ENCODE assay signal across 8 cellular contexts in the genomic region with DNA sequence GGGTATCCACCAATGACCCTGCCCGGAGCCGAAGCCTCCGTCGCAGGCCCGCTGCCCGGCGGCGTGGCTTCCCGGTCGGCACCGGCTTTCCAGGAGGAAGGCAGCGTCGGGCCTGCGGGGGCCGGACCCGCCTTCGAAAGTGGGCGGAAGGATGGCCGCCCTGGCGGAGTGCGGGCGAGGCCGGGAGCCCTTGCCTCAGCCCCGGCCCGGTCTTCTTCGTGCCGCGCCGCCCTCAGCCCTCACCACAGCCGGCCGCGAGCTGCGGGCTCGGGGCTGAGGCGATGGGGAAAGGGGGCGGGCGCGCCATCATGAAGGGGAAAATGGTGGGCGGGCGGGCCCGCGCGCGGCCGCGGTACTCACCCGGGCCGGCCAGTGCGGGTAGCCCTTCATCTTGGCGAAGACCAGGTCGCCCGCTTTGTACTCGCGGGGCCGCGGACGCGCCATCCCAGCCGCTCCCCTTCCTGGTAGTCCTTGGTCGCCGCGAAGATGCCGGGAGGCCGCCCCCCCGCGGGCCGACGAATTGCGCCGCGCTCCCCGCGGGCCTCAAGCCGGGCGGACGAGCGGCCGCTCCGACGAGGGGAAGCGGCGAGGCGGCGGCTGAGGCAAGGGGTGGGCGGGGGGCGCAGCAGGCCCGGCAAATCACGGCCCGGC. TPM values are rescaled to one million over a fixed set of nuclear protein-coding genes. Genes with fewer than 3 reads are reported as not detected.
DNase-seq lines count a peak whose midpoint lies in the region; ATAC-seq and TF ChIP-seq lines count a peak whose summit lies in the region.

No MANE protein-coding gene starts in this region.

- H3K4me1 ChIP-seq in thymus (ENCODE audit: control insufficient read depth, insufficient read depth, low read length), result peaks cover 6% of the 10 kb centered on the region

- under 1% methylated on average over 89 of the region's 89 CpGs for WGBS in thymus

- H3K27me3 ChIP-seq in thymus (ENCODE audit: control insufficient read depth, insufficient read depth), result peaks cover 2% of the 10 kb centered on the region

- no peaks in the 10 kb centered on the region for H3K36me3 ChIP-seq in thymus (ENCODE audit: control insufficient read depth, insufficient read depth)

- DNase-seq in NK-92 treated with Interleukin-12 subunit alpha and Interleukin-12 subunit beta, amount 100 ng/mL, for 24 hours (lab: John Stamatoyannopoulos, UW), result peak; percentile 69
- no peak for DNase-seq in NK-92 (lab: John Stamatoyannopoulos, UW; ENCODE audit: unreplicated experiment)
- peak; percentile 37 for DNase-seq in epidermal melanocyte (ENCODE audit: insufficient read length, low spot score)
- DNase-seq in medulla oblongata (ENCODE audit: extremely low spot score), result peak; percentile 7
- no peak for DNase-seq in H4 (ENCODE audit: low spot score)

- H3K9me3 ChIP-seq in thymus (ENCODE audit: control insufficient read depth), result no peaks in the 10 kb centered on the region

- peak; percentile 27 for ATAC-seq in HG02938 (IDR thresholded peaks at IDR 0.05; ENCODE audit: unreplicated experiment)

- peak overlapping the region; percentile 85 for H3K4me3 ChIP-seq in thymus (ENCODE audit: low read length)

- TF ChIP-seq CTCF in VCaP (conservative IDR thresholded peaks at IDR 0.05), result no peak

- H3K27ac ChIP-seq in VCaP (peak overlapping the region; percentile 93), thymus (ENCODE audit: low read depth) (peak overlapping the region; percentile 72)

RNA-seq across cellular contexts. Expression of gene HDGFL3, which starts 0.5 kb away (rescaled TPM):
- polyA plus RNA-seq in thymus, result 20.9 TPM
- total RNA-seq in H4 (2014; rRNA removed; shearing (Covaris generic)), result 37.5 and 40.6 TPM in 2 replicates

Comparison
In these comparisons a context has a peak if more than half of its experiments do, and no peak if none do; other contexts are left out.
1. DNase-seq: peak in NK-92 treated with Interleukin-12 subunit alpha and Interleukin-12 subunit beta, amount 100 ng/mL, for 24 hours (single experiment), epidermal melanocyte (single experiment) and medulla oblongata (single experiment); none in NK-92 (single experiment) and H4 (single experiment).